In genomic region chr7:64562621-64563275, GRCh38 we compare ENCODE assay signal across 8 cellular contexts. TPM values are rescaled to one million over a fixed set of nuclear protein-coding genes. Genes with fewer than 3 reads are reported as not detected.
A peak's percentile ranks its signal among the peaks of the same experiment; 100 is the strongest.
DNase-seq lines count a peak whose midpoint lies in the region; ATAC-seq and FAIRE-seq lines count a peak whose summit lies in the region.

TSS of gene ZNF680 (minus strand) at chr7:64563071. CDS start at chr7:64562954, 117 bp downstream.

- peaks cover 40% of the 10 kb centered on the region for H3K36me3 Mint-ChIP-seq in activated T-helper 2 cell treated with anti-CD3 and anti-CD28 coated beads, Interferon-gamma antibody, Interleukin-2, Interleukin-4, amounts not matched to agents 10 μg/mL and 5 μg/mL and 100 μg/mL, durations not matched to agents 14 hours and 24 hours and 36 hours (ENCODE audit: low read depth)
- peaks cover 5% of the 10 kb centered on the region for H3K36me3 Mint-ChIP-seq in natural killer cell treated with Interleukin-12 subunit alpha and Interleukin-12 subunit beta and Interleukin-15 and Interleukin-18, amount 100 ng/mL, for 72 hours
- H3K36me3 Mint-ChIP-seq in stimulated activated naive CD8-positive, alpha-beta T cell treated with anti-CD3 and anti-CD28 coated beads, Interleukin-15, Interleukin-2, amounts not matched to agents 100 ng/mL and 50 ng/mL, for 24 hours (ENCODE audit: low read depth): peaks cover 28% of the 10 kb centered on the region

- H3K27ac Mint-ChIP-seq in activated T-helper 2 cell treated with anti-CD3 and anti-CD28 coated beads, Interferon-gamma antibody, Interleukin-2, Interleukin-4, amounts not matched to agents 10 μg/mL and 5 μg/mL and 100 μg/mL, durations not matched to agents 14 hours and 24 hours and 36 hours: peak within 1 kb of the TSS; percentile 95
- H3K27ac Mint-ChIP-seq in natural killer cell treated with Interleukin-12 subunit alpha and Interleukin-12 subunit beta and Interleukin-15 and Interleukin-18, amount 100 ng/mL, for 72 hours: peak within 1 kb of the TSS; percentile 87 to 97
- H3K27ac Mint-ChIP-seq in stimulated activated naive CD8-positive, alpha-beta T cell treated with anti-CD3 and anti-CD28 coated beads, Interleukin-15, Interleukin-2, amounts not matched to agents 100 ng/mL and 50 ng/mL, for 24 hours: peak within 1 kb of the TSS; percentile 96

- in situ Hi-C loops in KBM-7 (cut with MboI; ENCODE audit: low pct_unique_long_range_greater_than_20kb, low sequenced_read_pairs): no loop called here

- FAIRE-seq in RCC 7860 (lab: Jason Lieb, UNC): peak; percentile 96

- ATAC-seq in GM21723 (IDR thresholded peaks at IDR 0.05; ENCODE audit: unreplicated experiment): peak; percentile 99
- ATAC-seq in natural killer cell treated with Interleukin-12 subunit alpha and Interleukin-12 subunit beta and Interleukin-15 and Interleukin-18, amount 100 ng/mL, for 72 hours: peak; percentile 99 to 100

- H3K4me3 Mint-ChIP-seq in activated T-helper 2 cell treated with anti-CD3 and anti-CD28 coated beads, Interferon-gamma antibody, Interleukin-2, Interleukin-4, amounts not matched to agents 10 μg/mL and 5 μg/mL and 100 μg/mL, durations not matched to agents 14 hours and 24 hours and 36 hours (ENCODE audit: low read depth): peak within 1 kb of the TSS; percentile 98
- H3K4me3 Mint-ChIP-seq in natural killer cell treated with Interleukin-12 subunit alpha and Interleukin-12 subunit beta and Interleukin-15 and Interleukin-18, amount 100 ng/mL, for 72 hours: peak within 1 kb of the TSS; percentile 97
- peak within 1 kb of the TSS; percentile 100 for H3K4me3 Mint-ChIP-seq in stimulated activated naive CD8-positive, alpha-beta T cell treated with anti-CD3 and anti-CD28 coated beads, Interleukin-15, Interleukin-2, amounts not matched to agents 100 ng/mL and 50 ng/mL, for 24 hours

- peaks cover 8% of the 10 kb centered on the region for H3K4me1 Mint-ChIP-seq in activated T-helper 2 cell treated with anti-CD3 and anti-CD28 coated beads, Interferon-gamma antibody, Interleukin-2, Interleukin-4, amounts not matched to agents 10 μg/mL and 5 μg/mL and 100 μg/mL, durations not matched to agents 14 hours and 24 hours and 36 hours (ENCODE audit: low read depth)
- peaks cover 19 to 25% of the 10 kb centered on the region in 2 donors for H3K4me1 Mint-ChIP-seq in natural killer cell treated with Interleukin-12 subunit alpha and Interleukin-12 subunit beta and Interleukin-15 and Interleukin-18, amount 100 ng/mL, for 72 hours (ENCODE audit: low read depth in 2 of 2)
- H3K4me1 Mint-ChIP-seq in stimulated activated naive CD8-positive, alpha-beta T cell treated with anti-CD3 and anti-CD28 coated beads, Interleukin-15, Interleukin-2, amounts not matched to agents 100 ng/mL and 50 ng/mL, for 24 hours (ENCODE audit: low read depth): peaks cover 36% of the 10 kb centered on the region

- DNase-seq in DMS79 treated with DMSO at 0.1 percent for 48 hours (lab: John Stamatoyannopoulos, UW) (peak; percentile 93), KBM-7 (peak; percentile 96), RCC 7860 (ENCODE audit: low spot score) (peak; percentile 92), fibroblast of peridontal ligament (ENCODE audit: extremely low read depth) (peak; percentile 93)
- DNase-seq in activated T-helper 2 cell treated with anti-CD3 and anti-CD28 coated beads, Interferon-gamma antibody, Interleukin-2, Interleukin-4, amounts not matched to agents 10 μg/mL and 5 μg/mL and 100 μg/mL, durations not matched to agents 14 hours and 24 hours and 36 hours (ENCODE audit: low spot score): peak; percentile 87
- peak; percentile 90 for DNase-seq in natural killer cell treated with Interleukin-12 subunit alpha and Interleukin-12 subunit beta and Interleukin-15 and Interleukin-18, amount 100 ng/mL, for 72 hours (ENCODE audit: low spot score)

- intact Hi-C loops in activated T-helper 2 cell treated with anti-CD3 and anti-CD28 coated beads, Interferon-gamma antibody, Interleukin-2, Interleukin-4, amounts not matched to agents 10 μg/mL and 5 μg/mL and 100 μg/mL, durations not matched to agents 14 hours and 24 hours and 36 hours (cut with micrococcal nuclease): loop anchor here (1.0 to 10.0 kb wide), 8 partner anchors 104 to 812 kb away; partner anchors contain the start of genes ZNF107, ZNF138, ZNF273 and ZNF736

- H3K9me3 Mint-ChIP-seq in activated T-helper 2 cell treated with anti-CD3 and anti-CD28 coated beads, Interferon-gamma antibody, Interleukin-2, Interleukin-4, amounts not matched to agents 10 μg/mL and 5 μg/mL and 100 μg/mL, durations not matched to agents 14 hours and 24 hours and 36 hours: peaks cover 38% of the 10 kb centered on the region
- no peaks in the 10 kb centered on the region for H3K9me3 Mint-ChIP-seq in natural killer cell treated with Interleukin-12 subunit alpha and Interleukin-12 subunit beta and Interleukin-15 and Interleukin-18, amount 100 ng/mL, for 72 hours
- no peaks in the 10 kb centered on the region for H3K9me3 Mint-ChIP-seq in stimulated activated naive CD8-positive, alpha-beta T cell treated with anti-CD3 and anti-CD28 coated beads, Interleukin-15, Interleukin-2, amounts not matched to agents 100 ng/mL and 50 ng/mL, for 24 hours

- peaks cover 2% of the 10 kb centered on the region for H3K27me3 Mint-ChIP-seq in activated T-helper 2 cell treated with anti-CD3 and anti-CD28 coated beads, Interferon-gamma antibody, Interleukin-2, Interleukin-4, amounts not matched to agents 10 μg/mL and 5 μg/mL and 100 μg/mL, durations not matched to agents 14 hours and 24 hours and 36 hours (ENCODE audit: low read depth)
- H3K27me3 Mint-ChIP-seq in natural killer cell treated with Interleukin-12 subunit alpha and Interleukin-12 subunit beta and Interleukin-15 and Interleukin-18, amount 100 ng/mL, for 72 hours: no peaks in the 10 kb centered on the region
- no peaks in the 10 kb centered on the region for H3K27me3 Mint-ChIP-seq in stimulated activated naive CD8-positive, alpha-beta T cell treated with anti-CD3 and anti-CD28 coated beads, Interleukin-15, Interleukin-2, amounts not matched to agents 100 ng/mL and 50 ng/mL, for 24 hours

RNA-seq across cellular contexts. Expression of gene ZNF680, which starts in this region (rescaled TPM):
- 10.9 and 11.3 TPM in 2 replicates for total RNA-seq in activated T-helper 2 cell treated with anti-CD3 and anti-CD28 coated beads, Interferon-gamma antibody, Interleukin-2, Interleukin-4, amounts not matched to agents 10 μg/mL and 5 μg/mL and 100 μg/mL, durations not matched to agents 14 hours and 24 hours and 36 hours
- total RNA-seq in natural killer cell treated with Interleukin-12 subunit alpha and Interleukin-12 subunit beta and Interleukin-15 and Interleukin-18, amount 100 ng/mL, for 72 hours: 10 to 100 TPM; 14.3 to 15.0 TPM

Comparison
In these comparisons a context has a peak if more than half of its experiments do, and no peak if none do; other contexts are left out.
1. Peak in every context shown above with its lines: DNase-seq and ATAC-seq.